8 cellular contexts compared by ENCODE assay signal in genomic region chr5:52657231-52657645, GRCh38.
DNase-seq lines count a peak whose midpoint lies in the region; ATAC-seq and TF ChIP-seq lines count a peak whose summit lies in the region.

No MANE protein-coding gene starts in this region.

- no peak overlapping the region for H3K9ac ChIP-seq in adipocyte (ENCODE audit: low read length)

- intact Hi-C loops in upper lobe of right lung (cut with DNase I), result no loop called here

- H3K4me3 Mint-ChIP-seq in immature natural killer cell, result no peak overlapping the region

- no peaks in the 10 kb centered on the region for H3K9me3 Mint-ChIP-seq in immature natural killer cell

- H3K9me3 ChIP-seq in adipocyte (ENCODE audit: control insufficient read depth, low read length) (no peaks in the 10 kb centered on the region), upper lobe of right lung (no peaks in the 10 kb centered on the region)

- no peaks in the 10 kb centered on the region for H3K36me3 Mint-ChIP-seq in immature natural killer cell

- peaks cover 0 to 8% (median 4%) of the 10 kb centered on the region in 3 donors for H3K27me3 Mint-ChIP-seq in immature natural killer cell (ENCODE audit: low read depth in 3 of 3)

- H3K27ac ChIP-seq in upper lobe of right lung, result no peak overlapping the region

- no peaks in the 10 kb centered on the region for H3K4me1 Mint-ChIP-seq in immature natural killer cell

- DNase-seq in AG10803 (ENCODE audit: low read depth), result peak; percentile 57
- peak; percentile 72 for DNase-seq in NCI-H146 treated with DMSO at 0.1 percent for 48 hours (lab: John Stamatoyannopoulos, UW; ENCODE audit: unreplicated experiment)
- DNase-seq in adipocyte (ENCODE audit: low read depth), result peak; percentile 83
- DNase-seq in immature natural killer cell, result peak; percentile 19 to 37 (median 35)
- DNase-seq in upper lobe of right lung, result no peak
- DNase-seq in occipital lobe (lab: John Stamatoyannopoulos, UW), result no peak
- DNase-seq in HuH-7 (ENCODE audit: low spot score), result no peak

- H3K27me3 ChIP-seq in adipocyte (replicated peaks; ENCODE audit: control insufficient read depth, insufficient read depth, low read length), result peaks cover 14% of the 10 kb centered on the region
- no peaks in the 10 kb centered on the region for H3K27me3 ChIP-seq in upper lobe of right lung

- H3K4me1 ChIP-seq in adipocyte (ENCODE audit: control insufficient read depth, insufficient read depth, low read length), result no peaks in the 10 kb centered on the region
- H3K4me1 ChIP-seq in upper lobe of right lung, result no peaks in the 10 kb centered on the region

- peak; percentile 56 for TF ChIP-seq CTCF in AG10803 (conservative IDR thresholded peaks at IDR 0.05; ENCODE audit: low read length)
- TF ChIP-seq CTCF in upper lobe of right lung (IDR thresholded peaks at IDR 0.05), result peak; percentile 62

- ATAC-seq in GM19035 (IDR thresholded peaks at IDR 0.05; ENCODE audit: unreplicated experiment) (peak; percentile 54), upper lobe of right lung (peak; percentile 33)

- no peaks in the 10 kb centered on the region for H3K36me3 ChIP-seq in adipocyte (ENCODE audit: control insufficient read depth, insufficient read depth, low read length, severe bottlenecking)
- H3K36me3 ChIP-seq in upper lobe of right lung, result no peaks in the 10 kb centered on the region

- H3K4me3 ChIP-seq in AG10803 (ENCODE audit: low read length) (no peak overlapping the region), adipocyte (ENCODE audit: low read length) (no peak overlapping the region), upper lobe of right lung (no peak overlapping the region)

- no peak overlapping the region for H3K27ac Mint-ChIP-seq in immature natural killer cell

Comparison
In these comparisons a context has a peak if more than half of its experiments do, and no peak if none do; other contexts are left out.
1. DNase-seq: peak in AG10803 (single experiment), NCI-H146 treated with DMSO at 0.1 percent for 48 hours (single experiment), adipocyte (single experiment) and immature natural killer cell (3 of 3); none in upper lobe of right lung (single experiment), occipital lobe (single experiment) and HuH-7 (single experiment).